ENCODE assay signal across 9 cellular contexts in the genomic region with DNA sequence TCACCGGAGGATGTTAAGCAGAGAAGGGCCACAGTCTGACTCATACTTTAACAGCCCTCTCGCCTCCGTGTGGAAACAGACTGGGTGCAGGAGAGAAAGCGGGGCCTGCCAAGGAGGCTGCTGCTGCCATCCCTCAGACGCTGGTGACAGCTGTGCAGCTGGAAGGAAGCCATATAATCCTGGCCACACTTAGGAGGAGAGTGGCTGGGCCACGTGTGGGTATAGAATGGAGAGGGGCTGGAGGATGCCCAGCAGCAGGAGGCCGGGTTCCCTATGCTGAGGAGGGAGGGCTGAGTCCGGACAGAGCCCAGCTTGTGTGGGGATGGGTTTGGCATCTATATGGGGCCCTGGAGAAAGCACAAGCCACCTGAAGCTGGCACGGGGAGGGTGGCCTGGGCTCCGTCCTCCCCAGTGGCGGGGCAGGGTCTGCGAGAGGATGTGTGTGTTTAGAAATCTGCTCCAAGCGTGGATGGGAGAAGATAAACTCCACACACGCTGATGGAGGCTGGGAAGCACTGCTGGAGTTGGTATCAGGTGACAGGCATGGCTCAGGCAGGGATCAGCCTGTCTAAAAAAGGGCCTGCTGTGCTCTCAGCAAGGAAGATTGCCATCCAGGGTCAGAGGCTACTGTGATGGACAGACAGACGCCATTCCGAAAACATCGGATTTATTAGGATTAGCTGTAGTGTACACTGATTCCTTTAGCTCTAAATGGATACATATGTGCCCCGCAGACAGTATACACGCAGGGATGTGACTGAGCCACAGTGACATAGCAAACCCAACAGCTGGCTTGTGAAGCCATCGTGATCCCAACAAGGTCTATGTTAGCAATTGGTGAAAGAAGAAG. TPM values are rescaled to one million over a fixed set of nuclear protein-coding genes. Genes with fewer than 3 reads are reported as not detected.
DNase-seq lines count a peak whose midpoint lies in the region; ATAC-seq and TF ChIP-seq lines count a peak whose summit lies in the region.
"Had no signal": no experiment of that assay in that cellular context is flagged by ENCODE, and none has a peak within 500 bp of the region (broad histone marks: within the 10 kb centered on the region; RNA-seq: fewer than 3 reads in every experiment).

No MANE protein-coding gene starts in this region.

- no peaks in the 10 kb centered on the region for H4K20me1 ChIP-seq in GM23248 (ENCODE audit: insufficient read depth)

- DNase-seq in GM23248 (peak; percentile 73), NCI-H82 treated with DMSO at 0.1 percent for 48 hours (lab: John Stamatoyannopoulos, UW; ENCODE audit: unreplicated experiment) (peak; percentile 72), psoas muscle (peak; percentile 60 to 86), OCI-M1 (lab: John Stamatoyannopoulos, UW) (no peak), NCI-H774 (lab: John Stamatoyannopoulos, UW) (no peak)
- DNase-seq: stimulated activated CD4-positive, alpha-beta T cell treated with anti-CD3 and anti-CD28 coated beads, Interleukin-4, amount 100 ng/mL, for 1 hour had no signal

- 0 out of 2 replicates have a peak overlapping the region, but pooled peaks have one; percentile 73 for H3K9ac ChIP-seq in GM23248

- H3K4me1 ChIP-seq in GM23248 (ENCODE audit: insufficient read depth): peaks cover 36% of the 10 kb centered on the region
- peaks cover 2 to 47% (median 14%) of the 10 kb centered on the region in 3 donors for H3K4me1 ChIP-seq in gastroesophageal sphincter
- peaks cover 22% of the 10 kb centered on the region for H3K4me1 ChIP-seq in psoas muscle

- in situ Hi-C loops in GM23248 (cut with MboI): no loop called here

- peaks cover 8% of the 10 kb centered on the region; the same call in 1 of the 2 replicates for H3K9me2 ChIP-seq in GM23248 (ENCODE audit: insufficient read depth)

- TF ChIP-seq POLR2A in gastroesophageal sphincter (IDR thresholded peaks at IDR 0.05): no peak

- H3K4me2 ChIP-seq in GM23248 (ENCODE audit: unreplicated experiment): no peak overlapping the region

- 62 to 74% methylated on average over 20 of the region's 20 CpGs for WGBS in GM23248 (ENCODE audit: low coverage in 1 of 2, low lambda C conversion rate in 2 of 2, missing lambda C conversion rate in 2 of 2), 2 experiments
- 35 to 38% methylated on average over 8 to 15 of the region's 20 CpGs for WGBS in gastroesophageal sphincter (ENCODE audit: low coverage in 1 of 2), 2 donors
- WGBS in psoas muscle, 3 donors: 30 to 41% (median 33%) methylated on average over 20 of the region's 20 CpGs

- no peaks in the 10 kb centered on the region for H3K27me3 ChIP-seq in GM23248 (replicated peaks; ENCODE audit: insufficient read depth)
- no peaks in the 10 kb centered on the region for H3K27me3 ChIP-seq in gastroesophageal sphincter
- no peaks in the 10 kb centered on the region for H3K27me3 ChIP-seq in psoas muscle (ENCODE audit: insufficient read depth in 3 of 3, low read length in 2 of 3)

- ATAC-seq in gastroesophageal sphincter: peak; percentile 27
- ATAC-seq in psoas muscle: peak; percentile 87 to 92 (median 90)
- ATAC-seq in HG02970 (IDR thresholded peaks at IDR 0.05; ENCODE audit: low FRiP score, unreplicated experiment): no peak
- ATAC-seq in HG02840 (IDR thresholded peaks at IDR 0.05; ENCODE audit: low FRiP score, unreplicated experiment): no peak

- peak overlapping the region; percentile 87; the same call in 1 of the 2 replicates for H3K27ac ChIP-seq in GM23248
- peak overlapping the region in 3 of 4 donors; percentile 80 to 84 (median 81) for H3K27ac ChIP-seq in gastroesophageal sphincter
- peak overlapping the region; percentile 85 for H3K27ac ChIP-seq in psoas muscle

- no peaks in the 10 kb centered on the region for H3K79me2 ChIP-seq in GM23248 (ENCODE audit: insufficient read depth)

- TF ChIP-seq EP300 in gastroesophageal sphincter (IDR thresholded peaks at IDR 0.05): no peak

- H3K36me3 ChIP-seq in GM23248 (ENCODE audit: low read depth): no peaks in the 10 kb centered on the region
- H3K36me3 ChIP-seq in gastroesophageal sphincter: peaks cover 0 to 25% of the 10 kb centered on the region in 2 donors
- peaks cover 2 to 26% of the 10 kb centered on the region in 2 donors for H3K36me3 ChIP-seq in psoas muscle (ENCODE audit: insufficient read depth in 1 of 2, low read depth in 1 of 2)

- peaks cover 52% of the 10 kb centered on the region for H3F3A ChIP-seq in GM23248 (ENCODE audit: insufficient read depth)

- no peak overlapping the region for H3K4me3 ChIP-seq in GM23248
- no peak overlapping the region for H3K4me3 ChIP-seq in gastroesophageal sphincter
- H3K4me3 ChIP-seq in psoas muscle: no peak overlapping the region

- H3K9me3 ChIP-seq in GM23248 (ENCODE audit: low read depth): no peaks in the 10 kb centered on the region
- H3K9me3 ChIP-seq in gastroesophageal sphincter: no peaks in the 10 kb centered on the region
- no peaks in the 10 kb centered on the region for H3K9me3 ChIP-seq in psoas muscle

- intact Hi-C loops in psoas muscle (cut with DNase I): no loop called here

- TF ChIP-seq CTCF in gastroesophageal sphincter (IDR thresholded peaks at IDR 0.05): no peak
- TF ChIP-seq CTCF in psoas muscle (IDR thresholded peaks at IDR 0.05): no peak

- no peak overlapping the region for H2AFZ ChIP-seq in GM23248

RNA-seq across cellular contexts. Expression of gene ABTB1, which starts 15.9 kb away (rescaled TPM):
- total RNA-seq in GM23248 (2014; rRNA removed; shearing (Covaris generic)): 7.8 and 8.9 TPM in 2 replicates
- 20.4 and 20.9 TPM in 2 replicates for polyA plus RNA-seq in GM23248 (2016; fragmentation: Nextera tagmentation; extraction: Ambion mirVana)
- total RNA-seq in gastroesophageal sphincter: 10 to 100 TPM; 25.3 to 50.3 (median 35.8) TPM
- 10 to 100 TPM; 22.8 to 34.5 (median 27.6) TPM for total RNA-seq in psoas muscle
- 10 to 100 TPM; 29.1 to 30.3 (median 30.1) TPM for polyA plus RNA-seq in psoas muscle

RNA-seq across cellular contexts. Expression of gene PODXL2, which starts 59.7 kb away (rescaled TPM):
- 0.89 and 2.5 TPM in 2 replicates for total RNA-seq in GM23248 (2014; rRNA removed; shearing (Covaris generic))
- polyA plus RNA-seq in GM23248 (2016; fragmentation: Nextera tagmentation; extraction: Ambion mirVana) (1.2 and 1.8 TPM in 2 replicates), psoas muscle (1 to 10 TPM; 1.4 to 3.0 (median 2.5) TPM)
- total RNA-seq in gastroesophageal sphincter (1 to 10 TPM; 1.9 to 2.8 (median 2.3) TPM), psoas muscle (1 to 10 TPM; 1.4 to 2.6 (median 1.8) TPM)

Comparison
In these comparisons a context has a peak if more than half of its experiments do, and no peak if none do; other contexts are left out.
1. DNase-seq: peak in GM23248 (single experiment), NCI-H82 treated with DMSO at 0.1 percent for 48 hours (single experiment) and psoas muscle (2 of 2); none in OCI-M1 (single experiment) and NCI-H774 (single experiment).
2. ATAC-seq: peak in gastroesophageal sphincter (single experiment) and psoas muscle (4 of 4); none in HG02970 (single experiment) and HG02840 (single experiment).
3. Peak in every context shown above with its lines, with median percentiles within 50 percentile points of each other: H3K27ac ChIP-seq.